In genomic region chr19:7078007-7078406, GRCh38 we compare ENCODE assay signal across 19 cellular contexts. TPM values are rescaled to one million over a fixed set of nuclear protein-coding genes. Genes with fewer than 3 reads are reported as not detected.
DNase-seq lines count a peak whose midpoint lies in the region; ATAC-seq and TF ChIP-seq lines count a peak whose summit lies in the region.
"Had no signal": no experiment of that assay in that cellular context is flagged by ENCODE, and none has a peak within 500 bp of the region (broad histone marks: within the 10 kb centered on the region; RNA-seq: fewer than 3 reads in every experiment).

No MANE protein-coding gene starts in this region.

- no peak overlapping the region for H3K27ac Mint-ChIP-seq in activated CD4-positive, alpha-beta T cell treated with anti-CD3 and anti-CD28 coated beads, Interleukin-2, amount 10 ng/mL, durations not matched to agents 24 days and 14 days
- no peak overlapping the region for H3K27ac Mint-ChIP-seq in Calu3 (ENCODE audit: unreplicated experiment)
- H3K27ac Mint-ChIP-seq: CD8-positive, alpha-beta T cell; H9 had no signal

- H2AFZ ChIP-seq in PC-3 (ENCODE audit: low read length) (no peak overlapping the region), mesenchymal stem cell (ENCODE audit: low read depth, low read length) (no peak overlapping the region)

- H3K79me1 ChIP-seq in mesenchymal stem cell (replicated peaks; ENCODE audit: low read length, poor library complexity, severe bottlenecking), result peaks cover 20% of the 10 kb centered on the region

- no peak for TF ChIP-seq CTCF in Calu3 (IDR thresholded peaks at IDR 0.05; ENCODE audit: unreplicated experiment)
- no peak for TF ChIP-seq CTCF in PC-3 (conservative IDR thresholded peaks at IDR 0.05; ENCODE audit: low read depth, low read length)

- H3K36me3 Mint-ChIP-seq in activated CD4-positive, alpha-beta T cell treated with anti-CD3 and anti-CD28 coated beads, Interleukin-2, amount 10 ng/mL, durations not matched to agents 24 days and 14 days (ENCODE audit: low read depth), result peaks cover 98% of the 10 kb centered on the region
- peaks cover 72% of the 10 kb centered on the region for H3K36me3 Mint-ChIP-seq in Calu3 (ENCODE audit: insufficient read depth, unreplicated experiment)

- H3K36me3 ChIP-seq in PC-3 (ENCODE audit: low read depth, low read length) (peaks cover 94% of the 10 kb centered on the region), mesenchymal stem cell (ENCODE audit: control insufficient read depth in 1 of 2, insufficient read depth in 2 of 2, low read depth in 1 of 2, low read length in 2 of 2) (peaks cover 76 to 94% of the 10 kb centered on the region in 2 experiments)

- POLR2A ChIA-PET in PC-3 (lab: Charles Lee; ENCODE audit: unreplicated experiment), result interaction anchor here (1.0 kb wide), 1 partner anchor 58 kb away, joined by 5 read pairs; no protein-coding TSS in a partner anchor

- no peak overlapping the region for H3K4ac ChIP-seq in mesenchymal stem cell (ENCODE audit: low read depth in 1 of 2, low read length in 2 of 2)

- H4K8ac ChIP-seq in mesenchymal stem cell (ENCODE audit: low read length), result no peak overlapping the region

- ATAC-seq in PC-3 (no peak), GM18909 (IDR thresholded peaks at IDR 0.05; ENCODE audit: poor library complexity, unreplicated experiment) (no peak), GM18502 (IDR thresholded peaks at IDR 0.05; ENCODE audit: poor library complexity, unreplicated experiment) (no peak), HG03457 (IDR thresholded peaks at IDR 0.05; ENCODE audit: unreplicated experiment) (no peak)
- ATAC-seq: CD8-positive, alpha-beta T cell had no signal

- peak; percentile 46 for DNase-seq in activated CD4-positive, alpha-beta T cell treated with anti-CD3 and anti-CD28 coated beads, Interleukin-2, amount 10 ng/mL, durations not matched to agents 24 days and 14 days
- no peak for DNase-seq in activated CD4-positive, alpha-beta T cell treated with anti-CD3 and anti-CD28 coated beads for 4 hours
- DNase-seq in Calu3, result no peak
- DNase-seq in PC-3, result no peak
- peak; percentile 17 for DNase-seq in mesenchymal stem cell
- DNase-seq: AML-193; CD8-positive, alpha-beta T cell; H9; IMR-90; NCI-H1092; NCI-H345; NCI-H526 treated with DMSO at 0.1 percent for 48 hours; OCI-M1 had no signal

- no peak overlapping the region for H2BK5ac ChIP-seq in mesenchymal stem cell (ENCODE audit: low read depth, low read length, poor library complexity, severe bottlenecking)

- H3K14ac ChIP-seq in mesenchymal stem cell (ENCODE audit: low read length in 2 of 2), result no peak overlapping the region

- H2AK5ac ChIP-seq in mesenchymal stem cell (ENCODE audit: low read length, severe bottlenecking), result no peak overlapping the region

- no peak overlapping the region for H3K18ac ChIP-seq in mesenchymal stem cell (ENCODE audit: low read depth in 1 of 2, low read length in 2 of 2)

- H3K4me1 ChIP-seq in PC-3 (ENCODE audit: insufficient read depth, low read length) (no peaks in the 10 kb centered on the region), mesenchymal stem cell (ENCODE audit: control insufficient read depth, insufficient read depth, low read depth, low read length) (no peaks in the 10 kb centered on the region)

- intact Hi-C loops in activated CD4-positive, alpha-beta T cell treated with anti-CD3 and anti-CD28 coated beads, Interleukin-2, amount 10 ng/mL, durations not matched to agents 24 days and 14 days (cut with micrococcal nuclease), result no loop called here
- intact Hi-C loops in Calu3 (cut with micrococcal nuclease; ENCODE audit: unreplicated experiment) (no loop called here), PC-3 (cut with micrococcal nuclease) (no loop called here)

- H3K4me3 Mint-ChIP-seq in activated CD4-positive, alpha-beta T cell treated with anti-CD3 and anti-CD28 coated beads, Interleukin-2, amount 10 ng/mL, durations not matched to agents 24 days and 14 days, result no peak overlapping the region
- no peak overlapping the region for H3K4me3 Mint-ChIP-seq in Calu3 (ENCODE audit: low read depth, unreplicated experiment)
- H3K4me3 Mint-ChIP-seq: CD8-positive, alpha-beta T cell; H9 had no signal

- peaks cover 39% of the 10 kb centered on the region for H3K9me3 Mint-ChIP-seq in activated CD4-positive, alpha-beta T cell treated with anti-CD3 and anti-CD28 coated beads, Interleukin-2, amount 10 ng/mL, durations not matched to agents 24 days and 14 days
- peaks cover 14% of the 10 kb centered on the region for H3K9me3 Mint-ChIP-seq in Calu3 (ENCODE audit: low read depth, unreplicated experiment)

- H3K9ac ChIP-seq in PC-3 (ENCODE audit: low read length), result no peak overlapping the region
- H3K9ac ChIP-seq in mesenchymal stem cell (ENCODE audit: low read length), result no peak overlapping the region

- H4K20me1 ChIP-seq in PC-3 (ENCODE audit: low read length), result no peaks in the 10 kb centered on the region

- 100% methylated on average over 1 of the region's 2 CpGs for WGBS in mesenchymal stem cell

- H3K23ac ChIP-seq in mesenchymal stem cell (ENCODE audit: low read length in 2 of 2), result no peak overlapping the region

- H3K27me3 Mint-ChIP-seq in activated CD4-positive, alpha-beta T cell treated with anti-CD3 and anti-CD28 coated beads, Interleukin-2, amount 10 ng/mL, durations not matched to agents 24 days and 14 days, result no peaks in the 10 kb centered on the region
- no peaks in the 10 kb centered on the region for H3K27me3 Mint-ChIP-seq in Calu3 (ENCODE audit: unreplicated experiment)

- H3K27me3 ChIP-seq in PC-3 (ENCODE audit: low read length) (no peaks in the 10 kb centered on the region), mesenchymal stem cell (ENCODE audit: control insufficient read depth in 1 of 2, insufficient read depth in 1 of 2, low read length in 2 of 2) (no peaks in the 10 kb centered on the region)

- H3K4me2 ChIP-seq in PC-3 (ENCODE audit: low read length), result no peak overlapping the region
- no peak overlapping the region for H3K4me2 ChIP-seq in mesenchymal stem cell (ENCODE audit: low read length, poor library complexity, severe bottlenecking)

- H3K4me1 Mint-ChIP-seq in activated CD4-positive, alpha-beta T cell treated with anti-CD3 and anti-CD28 coated beads, Interleukin-2, amount 10 ng/mL, durations not matched to agents 24 days and 14 days, result peaks cover 2% of the 10 kb centered on the region
- no peaks in the 10 kb centered on the region for H3K4me1 Mint-ChIP-seq in Calu3 (ENCODE audit: low read depth, unreplicated experiment)
- H3K4me1 Mint-ChIP-seq: H9 had no signal

- no peak overlapping the region for H2BK12ac ChIP-seq in mesenchymal stem cell (ENCODE audit: low read length in 2 of 2)

- no peak overlapping the region for H4K91ac ChIP-seq in mesenchymal stem cell (ENCODE audit: low read length)

- TSS peak; percentile 4 for BruUV-seq in Calu3 (replicated peaks; lab: Mats Ljungman, UMichigan)
- no TSS peak for BruUV-seq in PC-3 (replicated peaks; lab: Mats Ljungman, UMichigan)

- H3K9me3 ChIP-seq in PC-3 (ENCODE audit: low read length) (peaks cover 49% of the 10 kb centered on the region), mesenchymal stem cell (ENCODE audit: control insufficient read depth, low read length) (peaks cover 93% of the 10 kb centered on the region)

- H3K4me3 ChIP-seq in PC-3 (ENCODE audit: low read length), result peak overlapping the region; percentile 20; the same call in 1 of the 2 replicates
- peak overlapping the region in 1 of 2 experiments; percentile 60 for H3K4me3 ChIP-seq in mesenchymal stem cell (ENCODE audit: insufficient read depth in 1 of 2, low read depth in 1 of 2, low read length in 2 of 2)

- H3K27ac ChIP-seq in PC-3 (ENCODE audit: low read length) (no peak overlapping the region), mesenchymal stem cell (ENCODE audit: low read length, poor library complexity, severe bottlenecking) (no peak overlapping the region)

- no peak overlapping the region for H2BK15ac ChIP-seq in mesenchymal stem cell (ENCODE audit: low read depth, poor library complexity, severe bottlenecking)

- no peaks in the 10 kb centered on the region for H3K79me2 ChIP-seq in PC-3 (ENCODE audit: low read length)

- H3F3A ChIP-seq in PC-3 (ENCODE audit: low read length, unreplicated experiment), result no peaks in the 10 kb centered on the region

- no peaks in the 10 kb centered on the region for H3K9me2 ChIP-seq in PC-3 (replicated peaks; ENCODE audit: low read length)

- no peak overlapping the region for H2BK120ac ChIP-seq in mesenchymal stem cell (ENCODE audit: low read depth, low read length)

- CTCF ChIA-PET in Calu3 (lab: Charles Lee) (no interaction called here), PC-3 (lab: Charles Lee) (no interaction called here)

RNA-seq across cellular contexts. Expression of gene ZNF557, which starts 8.5 kb away (rescaled TPM):
- total RNA-seq in activated CD4-positive, alpha-beta T cell treated with anti-CD3 and anti-CD28 coated beads, Interleukin-2, amount 10 ng/mL, durations not matched to agents 24 days and 14 days, result 12.2 and 12.5 TPM in 2 replicates
- total RNA-seq in Calu3 (2022) (6.3 and 7.8 TPM in 2 replicates), PC-3 (2014; rRNA removed) (12.9 and 13.7 TPM in 2 replicates)
- polyA plus RNA-seq in mesenchymal stem cell (2013, experiment 1 of 2), result 4.2 TPM
- polyA plus RNA-seq in mesenchymal stem cell (2013, experiment 2 of 2), result 3.7 TPM

RNA-seq across cellular contexts. Expression of gene MBD3L3, which starts 19.5 kb away (rescaled TPM):
- total RNA-seq in activated CD4-positive, alpha-beta T cell treated with anti-CD3 and anti-CD28 coated beads, Interleukin-2, amount 10 ng/mL, durations not matched to agents 24 days and 14 days, result not detected in 2 replicates
- total RNA-seq in Calu3 (2022) (not detected in 2 replicates), PC-3 (2014; rRNA removed) (not detected in 2 replicates)
- not detected for polyA plus RNA-seq in mesenchymal stem cell (2013, experiment 1 of 2)
- not detected for polyA plus RNA-seq in mesenchymal stem cell (2013, experiment 2 of 2)
- total RNA-seq: CD8-positive, alpha-beta T cell; H9; IMR-90; LHCN-M2; SK-MEL-5 had no signal
- polyA plus RNA-seq: IMR-90 had no signal

RNA-seq across cellular contexts. Expression of gene MBD3L2, which starts 28.9 kb away (rescaled TPM):
- total RNA-seq in activated CD4-positive, alpha-beta T cell treated with anti-CD3 and anti-CD28 coated beads, Interleukin-2, amount 10 ng/mL, durations not matched to agents 24 days and 14 days, result not detected in 2 replicates
- total RNA-seq in Calu3 (2022) (not detected in 2 replicates), PC-3 (2014; rRNA removed) (not detected in 2 replicates)
- not detected for polyA plus RNA-seq in mesenchymal stem cell (2013, experiment 1 of 2)
- not detected for polyA plus RNA-seq in mesenchymal stem cell (2013, experiment 2 of 2)
- total RNA-seq: A673; CD8-positive, alpha-beta T cell; H9; IMR-90; LHCN-M2; SK-MEL-5 had no signal
- polyA plus RNA-seq: IMR-90 had no signal

RNA-seq across cellular contexts. Expression of gene MBD3L4, which starts 38.0 kb away (rescaled TPM):
- not detected in 2 replicates for total RNA-seq in activated CD4-positive, alpha-beta T cell treated with anti-CD3 and anti-CD28 coated beads, Interleukin-2, amount 10 ng/mL, durations not matched to agents 24 days and 14 days
- total RNA-seq in Calu3 (2022) (not detected in 2 replicates), PC-3 (2014; rRNA removed) (not detected in 2 replicates)
- not detected for polyA plus RNA-seq in mesenchymal stem cell (2013, experiment 1 of 2)
- not detected for polyA plus RNA-seq in mesenchymal stem cell (2013, experiment 2 of 2)
- total RNA-seq: A673; CD8-positive, alpha-beta T cell; H9; IMR-90; LHCN-M2; SK-MEL-5 had no signal
- polyA plus RNA-seq: IMR-90 had no signal

RNA-seq across cellular contexts. Expression of gene MBD3L5, which starts 47.6 kb away (rescaled TPM):
- not detected in 2 replicates for total RNA-seq in activated CD4-positive, alpha-beta T cell treated with anti-CD3 and anti-CD28 coated beads, Interleukin-2, amount 10 ng/mL, durations not matched to agents 24 days and 14 days
- total RNA-seq in Calu3 (2022) (not detected in 2 replicates), PC-3 (2014; rRNA removed) (not detected in 2 replicates)
- polyA plus RNA-seq in mesenchymal stem cell (2013, experiment 1 of 2), result not detected
- polyA plus RNA-seq in mesenchymal stem cell (2013, experiment 2 of 2), result not detected
- total RNA-seq: CD8-positive, alpha-beta T cell; H9; IMR-90; LHCN-M2; SK-MEL-5 had no signal
- polyA plus RNA-seq: IMR-90 had no signal

Comparison
In these comparisons a context has a peak if more than half of its experiments do, and no peak if none do; other contexts are left out.
1. DNase-seq: peak in activated CD4-positive, alpha-beta T cell treated with anti-CD3 and anti-CD28 coated beads, Interleukin-2, amount 10 ng/mL, durations not matched to agents 24 days and 14 days (single experiment) and mesenchymal stem cell (single experiment); none in activated CD4-positive, alpha-beta T cell treated with anti-CD3 and anti-CD28 coated beads for 4 hours (0 of 2), Calu3 (single experiment) and PC-3 (single experiment).